ENCODE assay signal across 19 cellular contexts in genomic region chr13:22198001-22198400, GRCh38.
A peak's percentile ranks its signal among the peaks of the same experiment; 100 is the strongest.
DNase-seq lines count a peak whose midpoint lies in the region; ATAC-seq, FAIRE-seq and TF ChIP-seq lines count a peak whose summit lies in the region.
"Had no signal": no experiment of that assay in that cellular context is flagged by ENCODE, and none has a peak within 500 bp of the region (broad histone marks: within the 10 kb centered on the region; RNA-seq: fewer than 3 reads in every experiment).

No MANE protein-coding gene starts in this region.

- no peak for TF ChIP-seq RAD21 in H1 (IDR thresholded peaks at IDR 0.05 in 1 of 2, conservative IDR thresholded peaks at IDR 0.05 in 1 of 2; ENCODE audit: low read depth in 2 of 2, low read length in 2 of 2)

- H3K4me3 ChIP-seq in H1 (ENCODE audit: extremely low read depth in 1 of 4, insufficient read depth in 2 of 4, low read depth in 3 of 4, low read length in 4 of 4) = no peak overlapping the region
- H3K4me3 ChIP-seq in CD4-positive, alpha-beta memory T cell (ENCODE audit: low read length in 2 of 2) = no peak overlapping the region

- no peaks in the 10 kb centered on the region for H4K20me1 ChIP-seq in H1 (replicated peaks in 1 of 2; ENCODE audit: control insufficient read depth in 1 of 2, insufficient read depth in 2 of 2, low read length in 2 of 2)

- no peak overlapping the region for H3K14ac ChIP-seq in H1 (ENCODE audit: insufficient read length)

- no peak overlapping the region for H2BK120ac ChIP-seq in H1 (replicated peaks; ENCODE audit: low read depth, low read length)

- H3K4me3 Mint-ChIP-seq in mesothelial cell of epicardium = no peak overlapping the region
- no peak overlapping the region for H3K4me3 Mint-ChIP-seq in CD4-positive, alpha-beta memory T cell
- no peak overlapping the region for H3K4me3 Mint-ChIP-seq in T-helper 2 cell treated with Interferon-gamma antibody and Interleukin-4, amounts not matched to agents 5 μg/mL and 100 μg/mL, for 36 hours
- H3K4me3 Mint-ChIP-seq: activated naive CD8-positive, alpha-beta T cell treated with anti-CD3 and anti-CD28 coated beads, Interleukin-2, amount 10 ng/mL, durations not matched to agents 7 days and 5 days; naive B cell had no signal

- H3K36me3 ChIP-seq in H1 (ENCODE audit: control insufficient read depth in 2 of 4, insufficient read depth in 4 of 4, low read length in 3 of 4) = no peaks in the 10 kb centered on the region
- no peaks in the 10 kb centered on the region for H3K36me3 ChIP-seq in CD4-positive, alpha-beta memory T cell (ENCODE audit: insufficient read depth, low read length)
- H3K36me3 ChIP-seq: brain microvascular endothelial cell, gastroesophageal sphincter had no signal

- peak; percentile 8 for DNase-seq in NCI-H1048 (lab: John Stamatoyannopoulos, UW)
- no peak for DNase-seq in H1 (ENCODE audit: low read depth in 1 of 2, low spot score in 2 of 2)
- DNase-seq in mesothelial cell of epicardium (ENCODE audit: low spot score in 2 of 2, unreplicated experiment in 2 of 2) = no peak
- DNase-seq in superior temporal gyrus (ENCODE audit: extremely low spot score) = peak; percentile 32
- DNase-seq in ecto neural progenitor cell (ENCODE audit: low spot score) = no peak
- no peak for DNase-seq in CD4-positive, alpha-beta memory T cell
- DNase-seq in T-helper 2 cell treated with Interferon-gamma antibody and Interleukin-4, amounts not matched to agents 5 μg/mL and 100 μg/mL, for 36 hours (ENCODE audit: low spot score) = no peak
- DNase-seq: activated CD4-positive, CD25-positive, alpha-beta regulatory T cell treated with anti-CD3 and anti-CD28 coated beads, Interleukin-2, amount 50 U/mL, for 72 hours; activated naive CD8-positive, alpha-beta T cell treated with anti-CD3 and anti-CD28 coated beads, Interleukin-2, amount 10 ng/mL, durations not matched to agents 7 days and 5 days; brain microvascular endothelial cell; HCEC 1CT; naive B cell; NCI-H2171 treated with DMSO at 0.1 percent for 48 hours; NCI-H82; T-helper 9 cell had no signal

- H3K79me2 ChIP-seq in H1 (ENCODE audit: control insufficient read depth in 1 of 2, insufficient read depth in 2 of 2, low read length in 2 of 2) = no peaks in the 10 kb centered on the region
- H3K79me2 ChIP-seq: parathyroid adenoma had no signal

- H2BK20ac ChIP-seq in H1 (ENCODE audit: low read length) = no peak overlapping the region

- no peak overlapping the region for H3K9ac ChIP-seq in H1 (replicated peaks in 1 of 4; ENCODE audit: extremely low read depth in 1 of 4, low read depth in 3 of 4, low read length in 3 of 4)
- H3K9ac ChIP-seq: parathyroid adenoma had no signal

- TF ChIP-seq POLR2A in H1 (IDR thresholded peaks at IDR 0.05; ENCODE audit: control extremely low read depth in 1 of 2, low read depth in 2 of 2, low read length in 2 of 2) = no peak

- WGBS in H1 (ENCODE audit: extremely low coverage in 1 of 2, insufficient coverage in 1 of 2, insufficient read length in 1 of 2, insufficient replicate concordance in 2 of 2, low coverage in 1 of 2, low lambda C conversion rate in 2 of 2, missing lambda C conversion rate in 1 of 2), 2 experiments = 86% methylated on average over 4 of the region's 4 CpGs; no CpG with 5 or more reads in 1 of the 2 experiments

- no peak overlapping the region for H3K4ac ChIP-seq in H1 (replicated peaks; ENCODE audit: insufficient read length, low read depth, low read length)

- no peak overlapping the region for H2BK15ac ChIP-seq in H1 (ENCODE audit: low read length)

- no peak for ATAC-seq in activated CD4-positive, CD25-positive, alpha-beta regulatory T cell treated with anti-CD3 and anti-CD28 coated beads, Interleukin-2, amount 50 U/mL, for 24 hours
- ATAC-seq: gastroesophageal sphincter, Panc1 had no signal

- H2BK12ac ChIP-seq in H1 (ENCODE audit: low read depth, low read length) = 0 out of 2 replicates have a peak overlapping the region, but pooled peaks have one; percentile 46

- no peak overlapping the region for H2BK5ac ChIP-seq in H1 (ENCODE audit: low read depth, low read length)

- intact Hi-C loops in CD4-positive, alpha-beta memory T cell (cut with micrococcal nuclease) = no loop called here

- H3K36me3 Mint-ChIP-seq in mesothelial cell of epicardium = no peaks in the 10 kb centered on the region
- H3K36me3 Mint-ChIP-seq in CD4-positive, alpha-beta memory T cell = peaks cover 0 to 5% of the 10 kb centered on the region in 2 donors
- H3K36me3 Mint-ChIP-seq in T-helper 2 cell treated with Interferon-gamma antibody and Interleukin-4, amounts not matched to agents 5 μg/mL and 100 μg/mL, for 36 hours (ENCODE audit: low read depth) = no peaks in the 10 kb centered on the region
- H3K36me3 Mint-ChIP-seq: activated naive CD8-positive, alpha-beta T cell treated with anti-CD3 and anti-CD28 coated beads, Interleukin-2, amount 10 ng/mL, durations not matched to agents 7 days and 5 days had no signal

- no peak overlapping the region for H4K5ac ChIP-seq in H1 (ENCODE audit: insufficient read length, low read depth, low read length)

- H3K27me3 Mint-ChIP-seq in mesothelial cell of epicardium (ENCODE audit: low read depth) = no peaks in the 10 kb centered on the region
- peaks cover 0 to 1% of the 10 kb centered on the region in 2 donors for H3K27me3 Mint-ChIP-seq in CD4-positive, alpha-beta memory T cell
- no peaks in the 10 kb centered on the region for H3K27me3 Mint-ChIP-seq in T-helper 2 cell treated with Interferon-gamma antibody and Interleukin-4, amounts not matched to agents 5 μg/mL and 100 μg/mL, for 36 hours (ENCODE audit: low read depth)
- H3K27me3 Mint-ChIP-seq: activated naive CD8-positive, alpha-beta T cell treated with anti-CD3 and anti-CD28 coated beads, Interleukin-2, amount 10 ng/mL, durations not matched to agents 7 days and 5 days had no signal

- H3K23me2 ChIP-seq in H1 (ENCODE audit: low read depth, low read length) = no peaks in the 10 kb centered on the region

- no peaks in the 10 kb centered on the region for H3K79me1 ChIP-seq in H1 (ENCODE audit: low read depth, low read length)

- peaks cover 0 to 7% (median 0%) of the 10 kb centered on the region in 4 experiments; a peak in 4 of 7 replicates for H3K4me1 ChIP-seq in H1 (replicated peaks in 1 of 4; ENCODE audit: control insufficient read depth in 3 of 4, insufficient read depth in 4 of 4, low read length in 3 of 4)
- H3K4me1 ChIP-seq in CD4-positive, alpha-beta memory T cell (ENCODE audit: insufficient read depth, low read length) = no peaks in the 10 kb centered on the region
- H3K4me1 ChIP-seq: parathyroid adenoma had no signal

- no peak for FAIRE-seq in H1 (lab: Jason Lieb, UNC)

- CTCF ChIA-PET in H1 (lab: Charles Lee; ENCODE audit: partially characterized antibody) = no interaction called here
- CTCF ChIA-PET in CD4-positive, alpha-beta memory T cell (lab: Charles Lee; ENCODE audit: partially characterized antibody) = interaction anchor here (0.7 kb wide), 1 partner anchor 24 kb away, joined by 3 read pairs; no protein-coding TSS in a partner anchor

- H4K91ac ChIP-seq in H1 (replicated peaks; ENCODE audit: insufficient read length, low read length) = no peak overlapping the region

- no peaks in the 10 kb centered on the region for H3K9me3 Mint-ChIP-seq in mesothelial cell of epicardium
- H3K9me3 Mint-ChIP-seq in CD4-positive, alpha-beta memory T cell = no peaks in the 10 kb centered on the region
- H3K9me3 Mint-ChIP-seq in T-helper 2 cell treated with Interferon-gamma antibody and Interleukin-4, amounts not matched to agents 5 μg/mL and 100 μg/mL, for 36 hours = no peaks in the 10 kb centered on the region
- H3K9me3 Mint-ChIP-seq: activated naive CD8-positive, alpha-beta T cell treated with anti-CD3 and anti-CD28 coated beads, Interleukin-2, amount 10 ng/mL, durations not matched to agents 7 days and 5 days; naive B cell had no signal

- no peak overlapping the region for H2AFZ ChIP-seq in H1 (ENCODE audit: low read length)
- H2AFZ ChIP-seq: parathyroid adenoma had no signal

- H3K4me1 Mint-ChIP-seq in mesothelial cell of epicardium = peaks cover 31% of the 10 kb centered on the region
- peaks cover 0 to 3% (median 0%) of the 10 kb centered on the region in 4 donors for H3K4me1 Mint-ChIP-seq in CD4-positive, alpha-beta memory T cell
- no peaks in the 10 kb centered on the region for H3K4me1 Mint-ChIP-seq in T-helper 2 cell treated with Interferon-gamma antibody and Interleukin-4, amounts not matched to agents 5 μg/mL and 100 μg/mL, for 36 hours (ENCODE audit: low read depth)

- H3K56ac ChIP-seq in H1 (replicated peaks; ENCODE audit: insufficient read length, low read depth, low read length) = no peak overlapping the region

- H3K18ac ChIP-seq in H1 (ENCODE audit: extremely low read depth, low read length) = no peak overlapping the region

- no peak overlapping the region for H4K8ac ChIP-seq in H1 (ENCODE audit: extremely low read depth, insufficient read depth, low read length)

- no peaks in the 10 kb centered on the region; a peak in 1 of 7 replicates for H3K27me3 ChIP-seq in H1 (replicated peaks in 1 of 4; ENCODE audit: control insufficient read depth in 3 of 4, extremely low read depth in 1 of 4, insufficient read depth in 3 of 4, low read length in 3 of 4)
- no peaks in the 10 kb centered on the region for H3K27me3 ChIP-seq in CD4-positive, alpha-beta memory T cell (ENCODE audit: insufficient read depth, low read length)
- H3K27me3 ChIP-seq: brain microvascular endothelial cell, gastroesophageal sphincter had no signal

- TF ChIP-seq EP300 in H1 (IDR thresholded peaks at IDR 0.05; ENCODE audit: borderline replicate concordance in 1 of 2, low read depth in 2 of 2, low read length in 2 of 2) = no peak

- H3K27ac ChIP-seq in H1 (ENCODE audit: low read depth, low read length) = no peak overlapping the region
- no peak overlapping the region for H3K27ac ChIP-seq in CD4-positive, alpha-beta memory T cell (ENCODE audit: low read depth, low read length)
- H3K27ac ChIP-seq: brain microvascular endothelial cell, gastroesophageal sphincter, parathyroid adenoma had no signal

- POLR2A ChIA-PET in H1 (lab: Charles Lee; ENCODE audit: partially characterized antibody) = no interaction called here
- POLR2A ChIA-PET in CD4-positive, alpha-beta memory T cell (lab: Charles Lee; ENCODE audit: partially characterized antibody) = no interaction called here

- H3K27ac Mint-ChIP-seq in mesothelial cell of epicardium = peak overlapping the region; percentile 88
- H3K27ac Mint-ChIP-seq in CD4-positive, alpha-beta memory T cell = peak overlapping the region in 1 of 7 donors; percentile 30
- no peak overlapping the region for H3K27ac Mint-ChIP-seq in T-helper 2 cell treated with Interferon-gamma antibody and Interleukin-4, amounts not matched to agents 5 μg/mL and 100 μg/mL, for 36 hours
- H3K27ac Mint-ChIP-seq: activated naive CD8-positive, alpha-beta T cell treated with anti-CD3 and anti-CD28 coated beads, Interleukin-2, amount 10 ng/mL, durations not matched to agents 7 days and 5 days had no signal

- no peak overlapping the region for H2AK5ac ChIP-seq in H1 (ENCODE audit: low read depth, low read length)

- no peaks in the 10 kb centered on the region for H3K9me3 ChIP-seq in H1 (ENCODE audit: insufficient read depth in 2 of 2, low read depth in 1 of 2, low read length in 1 of 2)
- H3K9me3 ChIP-seq in CD4-positive, alpha-beta memory T cell (ENCODE audit: control insufficient read depth in 1 of 2, low read length in 2 of 2) = no peaks in the 10 kb centered on the region
- H3K9me3 ChIP-seq: gastroesophageal sphincter had no signal

- TF ChIP-seq CTCF in H1 (IDR thresholded peaks at IDR 0.05; ENCODE audit: control extremely low read depth in 1 of 3, insufficient read depth in 1 of 3, low read depth in 1 of 3, low read length in 3 of 3) (no peak), mesothelial cell of epicardium (IDR thresholded peaks at IDR 0.05; ENCODE audit: unreplicated experiment) (no peak)

- H3K4me2 ChIP-seq in H1 (ENCODE audit: insufficient read depth in 1 of 2, low read depth in 2 of 2, low read length in 2 of 2) = no peak overlapping the region

- no peak overlapping the region for H3K23ac ChIP-seq in H1 (ENCODE audit: insufficient read length)

Comparison
In these comparisons a context has a peak if more than half of its experiments do, and no peak if none do; other contexts are left out.
1. DNase-seq: peak in NCI-H1048 (single experiment) and superior temporal gyrus (single experiment); none in H1 (0 of 2), mesothelial cell of epicardium (0 of 2), ecto neural progenitor cell (single experiment), CD4-positive, alpha-beta memory T cell (0 of 5) and T-helper 2 cell treated with Interferon-gamma antibody and Interleukin-4, amounts not matched to agents 5 μg/mL and 100 μg/mL, for 36 hours (single experiment).